8 cellular contexts compared by ENCODE assay signal in the genomic region with DNA sequence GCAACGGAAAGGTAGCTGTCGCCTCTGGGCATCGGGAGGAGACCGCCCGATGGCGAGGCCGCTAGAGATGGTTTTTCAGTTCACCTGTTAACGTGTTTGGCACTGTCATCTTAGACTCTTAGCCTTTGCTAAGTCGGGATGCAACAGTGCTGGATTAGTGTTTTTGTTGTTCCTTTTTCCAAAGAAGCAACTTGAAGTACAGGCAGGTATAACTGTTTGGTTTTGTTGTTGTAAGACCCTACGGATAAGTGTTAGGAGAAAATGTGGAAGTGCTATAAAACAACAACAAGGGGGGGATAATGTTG.
A peak's percentile ranks its signal among the peaks of the same experiment; 100 is the strongest.
DNase-seq lines count a peak whose midpoint lies in the region; ATAC-seq lines count a peak whose summit lies in the region.

No MANE protein-coding gene starts in this region.

- H3K9me3 ChIP-seq in adipocyte (ENCODE audit: control insufficient read depth, low read length): no peaks in the 10 kb centered on the region
- H3K9me3 ChIP-seq in iPS-20b (ENCODE audit: insufficient read depth, low read depth, low read length): no peaks in the 10 kb centered on the region; the same call in 1 of the 2 replicates
- no peaks in the 10 kb centered on the region for H3K9me3 ChIP-seq in subcutaneous abdominal adipose tissue (ENCODE audit: control insufficient read depth in 5 of 5, low read length in 5 of 5)

- H3K27ac ChIP-seq in iPS-20b (ENCODE audit: low read length) (peak overlapping the region; percentile 0), subcutaneous abdominal adipose tissue (ENCODE audit: low read depth, low read length) (peak overlapping the region; percentile 92)

- peak overlapping the region; percentile 91 for H3K4me3 ChIP-seq in adipocyte (ENCODE audit: low read length)
- peak overlapping the region; percentile 98 for H3K4me3 ChIP-seq in iPS-20b (ENCODE audit: low read length)
- peak overlapping the region; percentile 83 to 99 (median 90) for H3K4me3 ChIP-seq in subcutaneous abdominal adipose tissue (ENCODE audit: low read depth in 1 of 5, low read length in 5 of 5)

- peaks cover 27% of the 10 kb centered on the region for H3K4me1 ChIP-seq in adipocyte (ENCODE audit: control insufficient read depth, insufficient read depth, low read length)
- 0 out of 2 replicates have a peak, but pooled peaks cover 3% of the 10 kb centered on the region for H3K4me1 ChIP-seq in iPS-20b (ENCODE audit: insufficient read depth, low read length)
- peaks cover 0 to 42% (median 29%) of the 10 kb centered on the region in 5 donors for H3K4me1 ChIP-seq in subcutaneous abdominal adipose tissue (ENCODE audit: control insufficient read depth in 5 of 5, insufficient read depth in 5 of 5, low read length in 5 of 5)

- DNase-seq in EH (ENCODE audit: low read depth): peak; percentile 1
- DNase-seq in adipocyte (ENCODE audit: low read depth): no peak
- no peak for DNase-seq in hepatic stellate cell (ENCODE audit: low spot score)
- no peak for DNase-seq in SKM-1 treated with dmso at 0.1 percent for 144 hours (lab: John Stamatoyannopoulos, UW; ENCODE audit: unreplicated experiment)

- no peaks in the 10 kb centered on the region for H3K27me3 ChIP-seq in adipocyte (replicated peaks; ENCODE audit: control insufficient read depth, insufficient read depth, low read length)
- H3K27me3 ChIP-seq in iPS-20b (ENCODE audit: insufficient read depth, low read length): no peaks in the 10 kb centered on the region
- no peaks in the 10 kb centered on the region for H3K27me3 ChIP-seq in subcutaneous abdominal adipose tissue (ENCODE audit: control insufficient read depth in 5 of 5, insufficient read depth in 4 of 5, low read length in 5 of 5)

- H3K9ac ChIP-seq in adipocyte (ENCODE audit: low read length) (peak overlapping the region; percentile 97), iPS-20b (ENCODE audit: low read depth, low read length) (peak overlapping the region; percentile 78; the same call in 1 of the 2 replicates), subcutaneous abdominal adipose tissue (ENCODE audit: low read length in 5 of 5) (peak overlapping the region; percentile 86 to 98 (median 95))

- ATAC-seq in GM19463 (IDR thresholded peaks at IDR 0.05; ENCODE audit: unreplicated experiment) (peak; percentile 13), HG03520 (IDR thresholded peaks at IDR 0.05; ENCODE audit: unreplicated experiment) (peak; percentile 8)

- H3K36me3 ChIP-seq in adipocyte (ENCODE audit: control insufficient read depth, insufficient read depth, low read length, severe bottlenecking) (no peaks in the 10 kb centered on the region), iPS-20b (ENCODE audit: insufficient read depth, low read depth, low read length) (no peaks in the 10 kb centered on the region), subcutaneous abdominal adipose tissue (ENCODE audit: control insufficient read depth in 5 of 5, insufficient read depth in 5 of 5, low read length in 5 of 5) (no peaks in the 10 kb centered on the region)
